Comparison of ENCODE assay signal across 8 cellular contexts in the genomic region with DNA sequence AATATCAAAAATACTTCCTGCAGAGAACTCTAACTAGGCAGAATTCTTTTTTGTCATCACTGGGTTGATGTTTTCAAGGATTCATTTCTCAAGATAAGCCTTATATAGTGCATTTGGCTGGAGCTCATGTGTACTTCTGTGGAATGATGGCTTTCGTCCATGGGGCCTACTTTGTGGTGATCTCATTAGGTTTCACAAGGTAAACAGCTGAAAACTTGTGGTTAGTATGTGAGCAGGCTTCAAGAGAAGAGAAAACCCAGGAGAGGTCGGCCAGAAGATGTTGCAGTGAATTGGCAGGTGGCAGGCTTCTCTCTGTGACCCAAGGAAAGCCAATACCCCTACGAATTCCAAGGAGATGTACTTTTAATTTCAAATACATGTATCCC.
DNase-seq lines count a peak whose midpoint lies in the region; ATAC-seq and TF ChIP-seq lines count a peak whose summit lies in the region.

No MANE protein-coding gene starts in this region.

- ATAC-seq in GM19351 (IDR thresholded peaks at IDR 0.05; ENCODE audit: unreplicated experiment): peak; percentile 93
- ATAC-seq in HG03520 (IDR thresholded peaks at IDR 0.05; ENCODE audit: unreplicated experiment): peak; percentile 73
- ATAC-seq in GM18505 (IDR thresholded peaks at IDR 0.05; ENCODE audit: unreplicated experiment): no peak
- no peak for ATAC-seq in HG02759 (IDR thresholded peaks at IDR 0.05; ENCODE audit: unreplicated experiment)

- TF ChIP-seq POLR2A in GM18505 (IDR thresholded peaks at IDR 0.05; ENCODE audit: borderline replicate concordance, extremely low read depth, insufficient read depth, insufficient read length): no peak

- DNase-seq in fibroblast of gingiva (ENCODE audit: low read depth): peak; percentile 82
- DNase-seq in smooth muscle cell of the brain vasculature (ENCODE audit: low read depth, low spot score): peak; percentile 72
- no peak for DNase-seq in SKM-1 (lab: John Stamatoyannopoulos, UW; ENCODE audit: unreplicated experiment)
- DNase-seq in T1000 (lab: John Stamatoyannopoulos, UW): no peak

Comparison
In these comparisons a context has a peak if more than half of its experiments do, and no peak if none do; other contexts are left out.
1. ATAC-seq: peak in GM19351 (single experiment) and HG03520 (single experiment); none in GM18505 (single experiment) and HG02759 (single experiment).
2. DNase-seq: peak in fibroblast of gingiva (single experiment) and smooth muscle cell of the brain vasculature (single experiment); none in SKM-1 (single experiment) and T1000 (single experiment).